ENCODE assay signal across 27 cellular contexts in the genomic region with DNA sequence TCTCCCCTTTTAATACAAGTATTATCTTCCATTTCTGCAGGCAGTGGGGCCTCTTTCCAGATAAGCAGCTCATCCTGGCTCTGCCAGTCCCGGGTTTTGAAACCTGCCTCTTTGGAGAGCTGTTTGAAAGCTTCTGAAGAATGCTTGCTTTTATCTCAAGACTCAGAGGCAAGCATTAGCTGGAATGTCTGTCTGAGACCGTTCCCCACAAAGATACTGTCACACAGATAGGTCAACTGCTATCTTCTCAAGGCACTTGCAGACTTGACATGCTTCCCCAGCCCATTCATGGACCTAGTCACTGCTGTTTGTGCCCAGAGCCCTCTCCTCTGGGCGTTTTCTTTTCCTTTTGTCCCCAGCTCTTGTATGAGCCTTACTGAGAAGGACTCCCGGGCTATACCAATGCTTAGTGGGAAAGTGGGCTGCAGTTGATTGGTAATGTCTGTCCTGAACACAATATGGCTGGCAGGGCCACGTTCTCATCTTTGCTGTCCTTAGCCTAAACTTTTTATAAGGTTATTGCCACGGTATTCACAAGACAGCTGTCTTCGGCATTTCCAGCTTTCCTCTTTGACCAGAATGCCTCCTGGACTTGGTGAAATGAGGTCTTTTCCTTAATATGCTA. TPM values are rescaled to one million over a fixed set of nuclear protein-coding genes. Genes with fewer than 3 reads are reported as not detected.
DNase-seq lines count a peak whose midpoint lies in the region; ATAC-seq and TF ChIP-seq lines count a peak whose summit lies in the region.
"Had no signal": no experiment of that assay in that cellular context is flagged by ENCODE, and none has a peak within 500 bp of the region (broad histone marks: within the 10 kb centered on the region; RNA-seq: fewer than 3 reads in every experiment).

No MANE protein-coding gene starts in this region.

- no peaks in the 10 kb centered on the region for H3K79me2 ChIP-seq in smooth muscle cell (ENCODE audit: low read depth)

- no peak for TF ChIP-seq CTCF in cardiac muscle cell (IDR thresholded peaks at IDR 0.05; ENCODE audit: low read depth, low read length)
- no peak for TF ChIP-seq CTCF in heart right ventricle (IDR thresholded peaks at IDR 0.05)
- no peak for TF ChIP-seq CTCF in left lung (IDR thresholded peaks at IDR 0.05)
- no peak for TF ChIP-seq CTCF in smooth muscle cell (IDR thresholded peaks at IDR 0.05; ENCODE audit: borderline replicate concordance, insufficient read depth, poor library complexity, severe bottlenecking)

- intact Hi-C loops in heart right ventricle (cut with DNase I): loop anchor here in 3 of 10 donors (5.0 kb wide), 1 partner anchor 50 kb away; no protein-coding TSS in a partner anchor
- intact Hi-C loops in left lung (cut with DNase I): no loop called here
- intact Hi-C loops in CD4-positive, alpha-beta memory T cell (cut with micrococcal nuclease): no loop called here

- ATAC-seq in heart right ventricle: no peak
- peak; percentile 34 for ATAC-seq in left lung
- no peak for ATAC-seq in GM18519 (IDR thresholded peaks at IDR 0.05; ENCODE audit: low FRiP score, unreplicated experiment)
- ATAC-seq: activated CD8-positive, alpha-beta T cell treated with anti-CD3 and anti-CD28 coated beads, Interleukin-2, amount 10 ng/mL, durations not matched to agents 7 days and 5 days; right lobe of liver; stimulated activated naive B cell treated with anti-CD40 and anti-IgM and Interleukin-4, amounts not matched to agents 10 μg/mL and 1 μg/mL and 100 μg/mL, for 72 hours; T-cell had no signal

- no peak overlapping the region for H3K4me3 Mint-ChIP-seq in CD4-positive, alpha-beta memory T cell
- H3K4me3 Mint-ChIP-seq: activated CD8-positive, alpha-beta T cell treated with anti-CD3 and anti-CD28 coated beads, Interleukin-2, amount 10 ng/mL, durations not matched to agents 7 days and 5 days; activated naive CD8-positive, alpha-beta T cell treated with anti-CD3 and anti-CD28 coated beads for 36 hours; CD14-positive monocyte; dendritic cell treated with granulocyte-macrophage colony-stimulating factor and Interleukin-4, amounts not matched to agents 40 ng/mL and 50 ng/mL, for 4 days; stimulated activated naive B cell treated with anti-CD40 and anti-IgM and Interleukin-4, amounts not matched to agents 10 μg/mL and 1 μg/mL and 100 μg/mL, for 72 hours; T-cell had no signal

- POLR2A ChIA-PET in CD4-positive, alpha-beta memory T cell (lab: Charles Lee; ENCODE audit: partially characterized antibody): no interaction called here

- H3K9ac ChIP-seq in smooth muscle cell (ENCODE audit: low read depth): no peak overlapping the region

- peaks cover 71% of the 10 kb centered on the region for H3K4me1 ChIP-seq in cardiac muscle cell (ENCODE audit: low read depth)
- peaks cover 0 to 33% (median 11%) of the 10 kb centered on the region in 9 donors for H3K4me1 ChIP-seq in heart right ventricle
- H3K4me1 ChIP-seq in left lung: no peaks in the 10 kb centered on the region
- H3K4me1 ChIP-seq in smooth muscle cell (ENCODE audit: low read depth): peaks cover 30% of the 10 kb centered on the region
- H3K4me1 ChIP-seq in CD4-positive, alpha-beta memory T cell (ENCODE audit: insufficient read depth, low read length): no peaks in the 10 kb centered on the region
- H3K4me1 ChIP-seq: ascending aorta, SJSA1 had no signal

- no peak overlapping the region for H3K4me3 ChIP-seq in cardiac muscle cell
- no peak overlapping the region for H3K4me3 ChIP-seq in heart right ventricle
- no peak overlapping the region for H3K4me3 ChIP-seq in left lung
- no peak overlapping the region for H3K4me3 ChIP-seq in smooth muscle cell
- no peak overlapping the region for H3K4me3 ChIP-seq in CD4-positive, alpha-beta memory T cell (ENCODE audit: low read length in 2 of 2)
- H3K4me3 ChIP-seq: ascending aorta, lower lobe of right lung, right lobe of liver, SJSA1 had no signal

- CTCF ChIA-PET in CD4-positive, alpha-beta memory T cell (lab: Charles Lee; ENCODE audit: partially characterized antibody): no interaction called here

- no peaks in the 10 kb centered on the region for H3K36me3 ChIP-seq in cardiac muscle cell
- peaks cover 0 to 8% (median 0%) of the 10 kb centered on the region in 9 donors for H3K36me3 ChIP-seq in heart right ventricle
- no peaks in the 10 kb centered on the region for H3K36me3 ChIP-seq in left lung
- no peaks in the 10 kb centered on the region for H3K36me3 ChIP-seq in smooth muscle cell (ENCODE audit: low read depth)
- no peaks in the 10 kb centered on the region for H3K36me3 ChIP-seq in CD4-positive, alpha-beta memory T cell (ENCODE audit: insufficient read depth, low read length)
- H3K36me3 ChIP-seq: ascending aorta, lower lobe of right lung, right lobe of liver, SJSA1 had no signal

- no peaks in the 10 kb centered on the region for H3K9me3 Mint-ChIP-seq in CD4-positive, alpha-beta memory T cell
- H3K9me3 Mint-ChIP-seq: activated naive CD8-positive, alpha-beta T cell treated with anti-CD3 and anti-CD28 coated beads for 36 hours; CD14-positive monocyte; dendritic cell treated with granulocyte-macrophage colony-stimulating factor and Interleukin-4, amounts not matched to agents 40 ng/mL and 50 ng/mL, for 4 days; stimulated activated naive B cell treated with anti-CD40 and anti-IgM and Interleukin-4, amounts not matched to agents 10 μg/mL and 1 μg/mL and 100 μg/mL, for 72 hours; T-cell had no signal

- peak overlapping the region; percentile 95 for H3K27ac ChIP-seq in cardiac muscle cell
- peak overlapping the region in 1 of 10 donors; percentile 40 for H3K27ac ChIP-seq in heart right ventricle
- H3K27ac ChIP-seq in left lung: no peak overlapping the region
- H3K27ac ChIP-seq in smooth muscle cell (ENCODE audit: low read depth): peak overlapping the region; percentile 49
- no peak overlapping the region for H3K27ac ChIP-seq in CD4-positive, alpha-beta memory T cell (ENCODE audit: low read depth, low read length)
- H3K27ac ChIP-seq: ascending aorta, lower lobe of right lung, right lobe of liver, SJSA1 had no signal

- peak overlapping the region; percentile 51 for H3K4me2 ChIP-seq in smooth muscle cell

- H4K20me1 ChIP-seq in smooth muscle cell (ENCODE audit: low read depth): no peaks in the 10 kb centered on the region

- WGBS in heart right ventricle, 2 donors: 72 to 74% methylated on average over 7 of the region's 7 CpGs
- 37% methylated on average over 7 of the region's 7 CpGs for WGBS in smooth muscle cell (ENCODE audit: low lambda C conversion rate)

- H3K9me3 ChIP-seq in cardiac muscle cell (ENCODE audit: low read depth) (no peaks in the 10 kb centered on the region), heart right ventricle (no peaks in the 10 kb centered on the region), left lung (no peaks in the 10 kb centered on the region), smooth muscle cell (replicated peaks; ENCODE audit: low read depth) (no peaks in the 10 kb centered on the region)
- no peaks in the 10 kb centered on the region for H3K9me3 ChIP-seq in CD4-positive, alpha-beta memory T cell (ENCODE audit: control insufficient read depth in 1 of 2, low read length in 2 of 2)
- H3K9me3 ChIP-seq: ascending aorta, lower lobe of right lung, right lobe of liver, SJSA1 had no signal

- H2AFZ ChIP-seq in smooth muscle cell (ENCODE audit: low read depth): peak overlapping the region; percentile 20

- peaks cover 0 to 2% (median 0%) of the 10 kb centered on the region in 4 donors for H3K4me1 Mint-ChIP-seq in CD4-positive, alpha-beta memory T cell
- H3K4me1 Mint-ChIP-seq: activated naive CD8-positive, alpha-beta T cell treated with anti-CD3 and anti-CD28 coated beads for 36 hours; T-cell had no signal

- H3K27me3 ChIP-seq in cardiac muscle cell (no peaks in the 10 kb centered on the region), heart right ventricle (no peaks in the 10 kb centered on the region), left lung (no peaks in the 10 kb centered on the region), smooth muscle cell (ENCODE audit: low read depth) (no peaks in the 10 kb centered on the region)
- no peaks in the 10 kb centered on the region for H3K27me3 ChIP-seq in CD4-positive, alpha-beta memory T cell (ENCODE audit: insufficient read depth, low read length)
- H3K27me3 ChIP-seq: ascending aorta, right lobe of liver, SJSA1 had no signal

- H3K27ac Mint-ChIP-seq in CD4-positive, alpha-beta memory T cell: no peak overlapping the region
- H3K27ac Mint-ChIP-seq: activated CD8-positive, alpha-beta T cell treated with anti-CD3 and anti-CD28 coated beads, Interleukin-2, amount 10 ng/mL, durations not matched to agents 7 days and 5 days; activated naive CD8-positive, alpha-beta T cell treated with anti-CD3 and anti-CD28 coated beads for 36 hours; CD14-positive monocyte; dendritic cell treated with granulocyte-macrophage colony-stimulating factor and Interleukin-4, amounts not matched to agents 40 ng/mL and 50 ng/mL, for 4 days; stimulated activated naive B cell treated with anti-CD40 and anti-IgM and Interleukin-4, amounts not matched to agents 10 μg/mL and 1 μg/mL and 100 μg/mL, for 72 hours; T-cell had no signal

- H3K27me3 Mint-ChIP-seq in CD4-positive, alpha-beta memory T cell: peaks cover 6% of the 10 kb centered on the region in 2 donors
- H3K27me3 Mint-ChIP-seq: activated naive CD8-positive, alpha-beta T cell treated with anti-CD3 and anti-CD28 coated beads for 36 hours; stimulated activated naive B cell treated with anti-CD40 and anti-IgM and Interleukin-4, amounts not matched to agents 10 μg/mL and 1 μg/mL and 100 μg/mL, for 72 hours had no signal

- peak; percentile 27 to 29 for DNase-seq in cardiac muscle cell (ENCODE audit: low read depth in 1 of 2, low spot score in 1 of 2)
- no peak for DNase-seq in heart right ventricle
- peak; percentile 80 for DNase-seq in amniotic epithelial cell (ENCODE audit: low read depth)
- peak in 1 of 2 donors; percentile 10 for DNase-seq in left lung
- no peak for DNase-seq in smooth muscle cell (lab: John Stamatoyannopoulos, UW; ENCODE audit: unreplicated experiment)
- DNase-seq in activated effector memory CD4-positive, alpha-beta T cell treated with anti-CD3 and anti-CD28 coated beads, Interleukin-2, amount 50 U/mL, for 16 hours: no peak
- no peak for DNase-seq in CD4-positive, alpha-beta memory T cell
- DNase-seq: 8988T; activated CD8-positive, alpha-beta T cell treated with anti-CD3 and anti-CD28 coated beads, Interleukin-2, amount 10 ng/mL, durations not matched to agents 7 days and 5 days; activated effector memory CD4-positive, alpha-beta T cell treated with Interleukin-2 at 50 U/mL for 16 hours; activated naive CD8-positive, alpha-beta T cell treated with anti-CD3 and anti-CD28 coated beads for 36 hours; caudate nucleus; DMS 273 treated with DMSO at 0.1 percent for 48 hours; H7; kidney; lower lobe of right lung; NCI-H1092; NCI-H1930; NCI-H526; right lobe of liver; stimulated activated naive B cell treated with anti-CD40 and anti-IgM and Interleukin-4, amounts not matched to agents 10 μg/mL and 1 μg/mL and 100 μg/mL, for 72 hours; T-cell had no signal

- no peaks in the 10 kb centered on the region for H3K36me3 Mint-ChIP-seq in CD4-positive, alpha-beta memory T cell
- H3K36me3 Mint-ChIP-seq: activated naive CD8-positive, alpha-beta T cell treated with anti-CD3 and anti-CD28 coated beads for 36 hours; CD14-positive monocyte; stimulated activated naive B cell treated with anti-CD40 and anti-IgM and Interleukin-4, amounts not matched to agents 10 μg/mL and 1 μg/mL and 100 μg/mL, for 72 hours; T-cell had no signal

- peaks cover 17% of the 10 kb centered on the region for H3F3A ChIP-seq in smooth muscle cell (ENCODE audit: low read depth)

RNA-seq across cellular contexts. Expression of gene SERP2, which starts 13.4 kb away (rescaled TPM):
- total RNA-seq in cardiac muscle cell (3.5 and 8.6 TPM in 2 replicates), heart right ventricle (10 to 100 TPM; 10.0 to 18.6 (median 11.8) TPM), left lung (1 to 10 TPM; 1.9 to 4.5 TPM), smooth muscle cell (1.1 and 1.8 TPM in 2 replicates)
- polyA plus RNA-seq in cardiac muscle cell (3.5 and 9.0 TPM in 2 replicates), heart right ventricle (10 to 100 TPM; 10.2 to 20.4 TPM), smooth muscle cell (1.9 and 2.1 TPM in 2 replicates)
- total RNA-seq in CD4-positive, alpha-beta memory T cell: not detected
- not detected for polyA plus RNA-seq in CD4-positive, alpha-beta memory T cell
- total RNA-seq: SJSA1 had no signal
- polyA plus RNA-seq: CD14-positive monocyte had no signal

Comparison
In these comparisons a context has a peak if more than half of its experiments do, and no peak if none do; other contexts are left out.
1. DNase-seq: peak in cardiac muscle cell (2 of 2) and amniotic epithelial cell (single experiment); none in heart right ventricle (0 of 2), smooth muscle cell (single experiment), activated effector memory CD4-positive, alpha-beta T cell treated with anti-CD3 and anti-CD28 coated beads, Interleukin-2, amount 50 U/mL, for 16 hours (single experiment) and CD4-positive, alpha-beta memory T cell (0 of 5).
2. H3K27ac ChIP-seq: peak in cardiac muscle cell (single experiment) and smooth muscle cell (single experiment); none in left lung (0 of 2) and CD4-positive, alpha-beta memory T cell (single experiment).